12 cellular contexts compared by ENCODE assay signal in genomic region chr6:17395112-17395511, GRCh38. TPM values are rescaled to one million over a fixed set of nuclear protein-coding genes. Genes with fewer than 3 reads are reported as not detected.
DNase-seq lines count a peak whose midpoint lies in the region; ATAC-seq and TF ChIP-seq lines count a peak whose summit lies in the region.
"Had no signal": no experiment of that assay in that cellular context is flagged by ENCODE, and none has a peak within 500 bp of the region (broad histone marks: within the 10 kb centered on the region; RNA-seq: fewer than 3 reads in every experiment).

No MANE protein-coding gene starts in this region.

- peak overlapping the region in 4 of 12 donors; percentile 20 to 91 (median 87) for H3K27ac ChIP-seq in heart left ventricle
- peak overlapping the region; percentile 73 for H3K27ac ChIP-seq in RWPE2 (ENCODE audit: poor library complexity, severe bottlenecking)
- no peak overlapping the region for H3K27ac ChIP-seq in mesodermal cell (ENCODE audit: low read depth, low read length, severe bottlenecking)
- H3K27ac ChIP-seq in smooth muscle cell (ENCODE audit: low read depth): no peak overlapping the region
- no peak overlapping the region for H3K27ac ChIP-seq in suprapubic skin

- no peak for TF ChIP-seq EP300 in suprapubic skin (IDR thresholded peaks at IDR 0.05)

- H3K27me3 ChIP-seq in heart left ventricle: peaks cover 0 to 29% (median 0%) of the 10 kb centered on the region in 9 donors
- no peaks in the 10 kb centered on the region for H3K27me3 ChIP-seq in RWPE2 (ENCODE audit: insufficient read depth, poor library complexity, severe bottlenecking)
- no peaks in the 10 kb centered on the region for H3K27me3 ChIP-seq in smooth muscle cell (ENCODE audit: low read depth)
- H3K27me3 ChIP-seq in suprapubic skin: no peaks in the 10 kb centered on the region
- H3K27me3 ChIP-seq: colonic mucosa had no signal

- H3K4me1 ChIP-seq in heart left ventricle: peaks cover 0 to 7% (median 2%) of the 10 kb centered on the region in 12 donors
- H3K4me1 ChIP-seq in RWPE2 (ENCODE audit: insufficient read depth, poor library complexity, severe bottlenecking): peaks cover 9% of the 10 kb centered on the region
- H3K4me1 ChIP-seq in mesodermal cell (ENCODE audit: control insufficient read depth, insufficient read depth, low read length, poor library complexity, severe bottlenecking): peaks cover 8% of the 10 kb centered on the region
- H3K4me1 ChIP-seq in smooth muscle cell (ENCODE audit: low read depth): peaks cover 6% of the 10 kb centered on the region
- peaks cover 12% of the 10 kb centered on the region for H3K4me1 ChIP-seq in suprapubic skin
- H3K4me1 ChIP-seq: colonic mucosa had no signal

- no peak overlapping the region for H3K9ac ChIP-seq in smooth muscle cell (ENCODE audit: low read depth)

- TF ChIP-seq CTCF in heart left ventricle (IDR thresholded peaks at IDR 0.05): no peak
- no peak for TF ChIP-seq CTCF in RWPE2 (IDR thresholded peaks at IDR 0.05; ENCODE audit: poor library complexity, severe bottlenecking)
- TF ChIP-seq CTCF in smooth muscle cell (IDR thresholded peaks at IDR 0.05; ENCODE audit: borderline replicate concordance, insufficient read depth, poor library complexity, severe bottlenecking): no peak
- TF ChIP-seq CTCF in suprapubic skin (IDR thresholded peaks at IDR 0.05): no peak

- no peak overlapping the region for H2AFZ ChIP-seq in smooth muscle cell (ENCODE audit: low read depth)

- peaks cover 34% of the 10 kb centered on the region for H3K79me2 ChIP-seq in smooth muscle cell (ENCODE audit: low read depth)

- H3K4me3 ChIP-seq in heart left ventricle: peak overlapping the region in 9 of 12 donors; percentile 18 to 88 (median 66)
- H3K4me3 ChIP-seq in RWPE2 (ENCODE audit: severe bottlenecking): no peak overlapping the region
- H3K4me3 ChIP-seq in mesodermal cell (ENCODE audit: extremely low read depth, insufficient read depth, low read length, poor library complexity, severe bottlenecking): peak overlapping the region; percentile 70
- H3K4me3 ChIP-seq in smooth muscle cell: peak overlapping the region; percentile 95
- H3K4me3 ChIP-seq in suprapubic skin: no peak overlapping the region

- H3K9me3 ChIP-seq in heart left ventricle (peaks cover 0 to 10% (median 0%) of the 10 kb centered on the region in 12 donors), RWPE2 (ENCODE audit: severe bottlenecking) (no peaks in the 10 kb centered on the region), mesodermal cell (ENCODE audit: control insufficient read depth, low read length) (peaks cover 13% of the 10 kb centered on the region), smooth muscle cell (replicated peaks; ENCODE audit: low read depth) (no peaks in the 10 kb centered on the region), suprapubic skin (no peaks in the 10 kb centered on the region)
- H3K9me3 ChIP-seq: colonic mucosa had no signal

- TF ChIP-seq POLR2A in heart left ventricle (IDR thresholded peaks at IDR 0.05): no peak
- TF ChIP-seq POLR2A in suprapubic skin (IDR thresholded peaks at IDR 0.05): no peak

- ATAC-seq in heart left ventricle (no peak), Right ventricle myocardium inferior (no peak), RWPE2 (ENCODE audit: low read depth) (no peak), GM21381 (IDR thresholded peaks at IDR 0.05; ENCODE audit: unreplicated experiment) (no peak)
- ATAC-seq: activated CD4-positive, alpha-beta T cell treated with anti-CD3 and anti-CD28 coated beads for 36 hours had no signal

- H3F3A ChIP-seq in smooth muscle cell (ENCODE audit: low read depth): no peaks in the 10 kb centered on the region

- 38 to 55% (median 44%) methylated on average over 1 of the region's 1 CpG for WGBS in heart left ventricle, 4 donors
- 67 to 83% methylated on average over 1 of the region's 1 CpG for WGBS in mesodermal cell (ENCODE audit: insufficient coverage in 2 of 2), 2 experiments
- WGBS in smooth muscle cell (ENCODE audit: low lambda C conversion rate): 83% methylated on average over 1 of the region's 1 CpG
- WGBS in suprapubic skin: 66% methylated on average over 1 of the region's 1 CpG

- no peaks in the 10 kb centered on the region for H4K20me1 ChIP-seq in smooth muscle cell (ENCODE audit: low read depth)

- no peak for DNase-seq in heart left ventricle
- DNase-seq in Right ventricle myocardium inferior (ENCODE audit: missing footprints): no peak
- no peak for DNase-seq in RWPE2 (ENCODE audit: low spot score)
- no peak for DNase-seq in smooth muscle cell (lab: John Stamatoyannopoulos, UW; ENCODE audit: unreplicated experiment)
- DNase-seq in suprapubic skin (ENCODE audit: low spot score in 2 of 2): no peak
- no peak for DNase-seq in cerebellar cortex (ENCODE audit: low spot score)
- DNase-seq: activated CD4-positive, alpha-beta T cell treated with anti-CD3 and anti-CD28 coated beads for 36 hours; activated gamma-delta T cell; amygdala; colonic mucosa had no signal

- intact Hi-C loops in heart left ventricle (cut with DNase I): loop anchor here in 4 of 10 donors (10.0 kb wide), 2 partner anchors 70 to 100 kb away; no protein-coding TSS in a partner anchor
- intact Hi-C loops in Right ventricle myocardium inferior (cut with DNase I): no loop called here

- H3K36me3 ChIP-seq in heart left ventricle (no peaks in the 10 kb centered on the region), RWPE2 (ENCODE audit: low read depth) (no peaks in the 10 kb centered on the region; the same call in 1 of the 2 replicates), mesodermal cell (ENCODE audit: control insufficient read depth, insufficient read depth, low read length) (peaks cover 37% of the 10 kb centered on the region), smooth muscle cell (ENCODE audit: low read depth) (no peaks in the 10 kb centered on the region), suprapubic skin (no peaks in the 10 kb centered on the region)
- H3K36me3 ChIP-seq: colonic mucosa had no signal

- H3K4me2 ChIP-seq in smooth muscle cell: peak overlapping the region; percentile 86

RNA-seq across cellular contexts. Expression of gene CAP2, which starts 1.7 kb away (rescaled TPM):
- total RNA-seq in heart left ventricle: 100 to 1,000 TPM in 7 of 9 donors, 10 to 100 TPM in 2; 70.8 to 187 (median 143) TPM
- polyA plus RNA-seq in heart left ventricle: 10 to 100 TPM; 61.3 to 80.8 TPM
- 137 TPM for total RNA-seq in Right ventricle myocardium inferior
- 44.0 TPM for polyA plus RNA-seq in mesodermal cell (2013, experiment 1 of 2)
- polyA plus RNA-seq in mesodermal cell (2013, experiment 2 of 2): 44.1 TPM
- 16.8 and 19.0 TPM in 2 replicates for total RNA-seq in smooth muscle cell
- polyA plus RNA-seq in smooth muscle cell: 19.7 and 27.7 TPM in 2 replicates
- 1 to 10 TPM; 1.4 to 2.9 (median 2.2) TPM for total RNA-seq in suprapubic skin
- total RNA-seq: activated CD4-positive, alpha-beta T cell treated with anti-CD3 and anti-CD28 coated beads for 36 hours had no signal

Comparison
In these comparisons a context has a peak if more than half of its experiments do, and no peak if none do; other contexts are left out.
1. H3K4me3 ChIP-seq: peak in heart left ventricle (9 of 12), mesodermal cell (single experiment) and smooth muscle cell (single experiment); none in RWPE2 (single experiment) and suprapubic skin (single experiment).